ENCODE assay signal across 10 cellular contexts in the genomic region with DNA sequence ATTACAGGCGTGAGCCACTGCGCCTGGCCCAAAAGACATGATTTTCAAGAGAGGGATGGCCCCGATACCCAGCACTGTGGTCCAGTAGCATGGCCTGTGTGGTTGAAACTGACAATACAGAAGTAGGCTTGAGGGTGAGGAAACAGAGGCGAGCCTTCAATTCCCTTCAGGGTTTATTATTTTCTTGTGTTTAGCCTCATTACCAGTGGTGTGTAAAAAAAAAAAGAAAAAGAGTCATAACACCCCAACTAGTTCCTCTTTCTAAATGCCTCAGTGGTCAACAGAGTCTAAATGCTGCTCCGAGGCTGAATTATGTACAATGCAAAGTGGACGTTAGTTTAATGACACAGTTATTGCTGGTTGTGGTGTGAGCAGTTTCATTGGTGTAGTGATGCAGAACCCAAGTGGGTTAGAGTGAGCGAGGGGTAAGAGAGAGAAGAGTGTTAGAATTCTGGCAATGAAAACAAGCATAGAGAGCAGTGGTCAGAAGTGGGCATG.
DNase-seq lines count a peak whose midpoint lies in the region; ATAC-seq lines count a peak whose summit lies in the region.
"Had no signal": no experiment of that assay in that cellular context is flagged by ENCODE, and none has a peak within 500 bp of the region (broad histone marks: within the 10 kb centered on the region; RNA-seq: fewer than 3 reads in every experiment).

No MANE protein-coding gene starts in this region.

- H3K9me3 Mint-ChIP-seq in memory B cell = no peaks in the 10 kb centered on the region

- H3K4me1 Mint-ChIP-seq in memory B cell = peaks cover 5% of the 10 kb centered on the region

- no peak overlapping the region for H3K4me3 Mint-ChIP-seq in memory B cell

- no peak overlapping the region for H3K27ac Mint-ChIP-seq in memory B cell

- DNase-seq in memory B cell (ENCODE audit: low spot score in 2 of 2) (peak; percentile 23 to 40), caudate nucleus (lab: John Stamatoyannopoulos, UW) (no peak), NCI-H524 (lab: John Stamatoyannopoulos, UW) (no peak), NCI-H187 (lab: John Stamatoyannopoulos, UW) (no peak)
- no peak for DNase-seq in stimulated activated CD4-positive, alpha-beta T cell treated with anti-CD3 and anti-CD28 coated beads, Interleukin-4, amount 100 ng/mL, for 4 hours
- DNase-seq: activated CD4-positive, alpha-beta T cell treated with anti-CD3 and anti-CD28 coated beads, Interleukin-2, amount 50 U/mL, for 4 hours; NCI-H1436 treated with DMSO at 0.1 percent for 48 hours had no signal

- H3K27ac ChIP-seq in caudate nucleus (ENCODE audit: low read depth, low read length) = no peak overlapping the region

- peaks cover 8% of the 10 kb centered on the region for H3K27me3 Mint-ChIP-seq in memory B cell

- peaks cover 8% of the 10 kb centered on the region for H3K36me3 Mint-ChIP-seq in memory B cell

- peak; percentile 99 for ATAC-seq in GM18861 (IDR thresholded peaks at IDR 0.05; ENCODE audit: unreplicated experiment)
- peak; percentile 99 for ATAC-seq in GM21786 (IDR thresholded peaks at IDR 0.05; ENCODE audit: unreplicated experiment)
- peak; percentile 96 for ATAC-seq in HG03558 (IDR thresholded peaks at IDR 0.05; ENCODE audit: extremely low read depth, unreplicated experiment)
- peak; percentile 93 for ATAC-seq in memory B cell (ENCODE audit: low read depth)

Comparison
In these comparisons a context has a peak if more than half of its experiments do, and no peak if none do; other contexts are left out.
1. DNase-seq: peak in memory B cell (2 of 2); none in caudate nucleus (0 of 61), NCI-H524 (0 of 2), stimulated activated CD4-positive, alpha-beta T cell treated with anti-CD3 and anti-CD28 coated beads, Interleukin-4, amount 100 ng/mL, for 4 hours (0 of 2) and NCI-H187 (0 of 2).
2. Peak in every context shown above with its lines, with median percentiles within 50 percentile points of each other: ATAC-seq.